Comparison of ENCODE assay signal across 9 cellular contexts in genomic region chr4:163493643-163494359, GRCh38. TPM values are rescaled to one million over a fixed set of nuclear protein-coding genes. Genes with fewer than 3 reads are reported as not detected.
DNase-seq lines count a peak whose midpoint lies in the region; ATAC-seq, FAIRE-seq and TF ChIP-seq lines count a peak whose summit lies in the region.
"Had no signal": no experiment of that assay in that cellular context is flagged by ENCODE, and none has a peak within 500 bp of the region (broad histone marks: within the 10 kb centered on the region; RNA-seq: fewer than 3 reads in every experiment).

No MANE protein-coding gene starts in this region.

- H3F3A ChIP-seq in PC-9 (ENCODE audit: insufficient read depth, low read depth) = peaks cover 8% of the 10 kb centered on the region; the same call in 1 of the 2 replicates

- H3K79me2 ChIP-seq in DND-41 (ENCODE audit: insufficient read depth, low read length) (peaks cover 51% of the 10 kb centered on the region), PC-9 (ENCODE audit: low read depth) (peaks cover 39% of the 10 kb centered on the region)

- H3K9me3 ChIP-seq in DND-41 (ENCODE audit: insufficient read depth, low read length, severe bottlenecking) = no peaks in the 10 kb centered on the region
- H3K9me3 ChIP-seq in PC-9 (ENCODE audit: insufficient read depth, low read depth) = no peaks in the 10 kb centered on the region
- no peaks in the 10 kb centered on the region for H3K9me3 ChIP-seq in muscle layer of colon (ENCODE audit: low read length)

- H2AFZ ChIP-seq in DND-41 (ENCODE audit: low read depth, low read length) (peak overlapping the region; percentile 84), PC-9 (peak overlapping the region; percentile 91)

- POLR2A ChIA-PET in PC-9 (lab: Charles Lee; ENCODE audit: unreplicated experiment) = interaction anchor here (0.5 to 0.7 kb wide), 4 partner anchors 20 to 1862 kb away, joined by 3 to 10 read pairs (median 4); no protein-coding TSS in a partner anchor

- no peaks in the 10 kb centered on the region for H3K27me3 ChIP-seq in DND-41 (ENCODE audit: insufficient read depth, low read length, poor library complexity)
- no peaks in the 10 kb centered on the region for H3K27me3 ChIP-seq in PC-9 (ENCODE audit: insufficient read depth, low read depth)
- no peaks in the 10 kb centered on the region for H3K27me3 ChIP-seq in muscle layer of colon (ENCODE audit: control insufficient read depth in 1 of 2, insufficient read depth in 2 of 2, low read length in 2 of 2)

- TF ChIP-seq CTCF in DND-41 (IDR thresholded peaks at IDR 0.05; ENCODE audit: borderline replicate concordance, extremely low read depth, low read length, poor library complexity, severe bottlenecking) = no peak
- no peak for TF ChIP-seq CTCF in HFF-Myc (IDR thresholded peaks at IDR 0.05; ENCODE audit: low read depth, low read length, missing control alignments)
- TF ChIP-seq CTCF in PC-9 (conservative IDR thresholded peaks at IDR 0.05) = no peak

- FAIRE-seq in H54 (lab: Jason Lieb, UNC) = no peak

- H3K36me3 ChIP-seq in DND-41 (ENCODE audit: insufficient read depth, low read length) (peaks cover 14% of the 10 kb centered on the region; the same call in 1 of the 2 replicates), PC-9 (ENCODE audit: low read depth) (no peaks in the 10 kb centered on the region), muscle layer of colon (ENCODE audit: insufficient read depth, low read length) (no peaks in the 10 kb centered on the region)

- peak overlapping the region; percentile 44 to 70; a peak in 3 of 4 replicates for H3K4me3 ChIP-seq in DND-41 (ENCODE audit: low read depth in 1 of 2, low read length in 2 of 2)
- peak overlapping the region; percentile 68 for H3K4me3 ChIP-seq in HFF-Myc (replicated peaks; ENCODE audit: low read depth, low read length)
- H3K4me3 ChIP-seq in PC-9 = peak overlapping the region; percentile 76
- H3K4me3 ChIP-seq in muscle layer of colon (ENCODE audit: low read depth in 1 of 2, low read length in 2 of 2) = peak overlapping the region; percentile 78 to 97

- ATAC-seq in DND-41 (ENCODE audit: insufficient read depth, low read depth) = no peak
- no peak for ATAC-seq in GM21526 (IDR thresholded peaks at IDR 0.05; ENCODE audit: low FRiP score, unreplicated experiment)

- TF ChIP-seq POLR2A in H54 (IDR thresholded peaks at IDR 0.05; ENCODE audit: low read depth, low read length) = no peak

- no TSS peak for BruUV-seq in PC-9 (replicated peaks; lab: Mats Ljungman, UMichigan)

- CTCF ChIA-PET in PC-9 (lab: Charles Lee) = interaction anchor here (0.6 kb wide), 2 partner anchors 48 to 56 kb away, joined by 3 to 4 read pairs; no protein-coding TSS in a partner anchor

- DNase-seq in DND-41 = no peak
- DNase-seq in HFF-Myc (ENCODE audit: extremely low read depth, low read depth) = no peak
- DNase-seq in PC-9 = peak in 1 of 2 experiments; percentile 12
- DNase-seq in dermis blood vessel endothelial cell = peak; percentile 37
- no peak for DNase-seq in H54 (ENCODE audit: insufficient read length, low spot score)
- no peak for DNase-seq in NCI-H1048 (lab: John Stamatoyannopoulos, UW)

- H4K20me1 ChIP-seq in DND-41 (ENCODE audit: insufficient read depth, low read length) (peaks cover 14% of the 10 kb centered on the region; the same call in 1 of the 2 replicates), PC-9 (ENCODE audit: insufficient read depth) (peaks cover 5% of the 10 kb centered on the region; the same call in 1 of the 2 replicates)

- H3K4me2 ChIP-seq in DND-41 (ENCODE audit: insufficient read depth, low read length) = peak overlapping the region; percentile 87
- peak overlapping the region; percentile 84 for H3K4me2 ChIP-seq in PC-9

- intact Hi-C loops in PC-9 (cut with micrococcal nuclease; ENCODE audit: unreplicated experiment) = loop anchor here (5.0 to 10.0 kb wide), 2 partner anchors 326 to 1831 kb away; partner anchors contain the start of genes MSMO1 and NAF1

- H3K4me1 ChIP-seq in DND-41 (ENCODE audit: insufficient read depth, low read length) = peaks cover 39% of the 10 kb centered on the region
- no peaks in the 10 kb centered on the region; the same call in 1 of the 2 replicates for H3K4me1 ChIP-seq in PC-9 (replicated peaks; ENCODE audit: insufficient read depth)
- H3K4me1 ChIP-seq in muscle layer of colon (ENCODE audit: insufficient read depth, low read length) = no peaks in the 10 kb centered on the region

- H3K27ac ChIP-seq in DND-41 (ENCODE audit: low read length) (peak overlapping the region; percentile 83), PC-9 (peak overlapping the region; percentile 93), muscle layer of colon (ENCODE audit: low read depth, low read length) (peak overlapping the region; percentile 84)

- H3K9me2 ChIP-seq in PC-9 (ENCODE audit: insufficient read depth) = no peaks in the 10 kb centered on the region

- H3K9ac ChIP-seq in DND-41 (ENCODE audit: low read depth, low read length) = peak overlapping the region; percentile 81
- H3K9ac ChIP-seq in muscle layer of colon (ENCODE audit: low read length) = peak overlapping the region; percentile 86

RNA-seq across cellular contexts. Expression of gene TMA16, which starts 0.7 kb away (rescaled TPM):
- 34.5 and 36.8 TPM in 2 replicates for total RNA-seq in PC-9 (2021)
- total RNA-seq in dermis blood vessel endothelial cell = 27.3 and 32.5 TPM in 2 replicates

RNA-seq across cellular contexts. Expression of gene TKTL2, which starts 20.2 kb away (rescaled TPM):
- total RNA-seq in PC-9 (2021) = not detected in 2 replicates
- total RNA-seq in dermis blood vessel endothelial cell = not detected in 2 replicates
- total RNA-seq: NCI-H460 had no signal
